ENCODE assay signal across 14 cellular contexts in genomic region chr19:57276430-57276829, GRCh38. TPM values are rescaled to one million over a fixed set of nuclear protein-coding genes. Genes with fewer than 3 reads are reported as not detected.
DNase-seq lines count a peak whose midpoint lies in the region; ATAC-seq and TF ChIP-seq lines count a peak whose summit lies in the region.
"Had no signal": no experiment of that assay in that cellular context is flagged by ENCODE, and none has a peak within 500 bp of the region (broad histone marks: within the 10 kb centered on the region; RNA-seq: fewer than 3 reads in every experiment).

No MANE protein-coding gene starts in this region.

- H3K27me3 ChIP-seq in OCI-LY1 (ENCODE audit: insufficient read depth, low read length) (no peaks in the 10 kb centered on the region), OCI-LY3 (ENCODE audit: low read depth, low read length) (no peaks in the 10 kb centered on the region), adrenal gland (no peaks in the 10 kb centered on the region), right atrium auricular region (no peaks in the 10 kb centered on the region)

- TF ChIP-seq CTCF in OCI-LY1 (IDR thresholded peaks at IDR 0.05; ENCODE audit: low read length) (no peak), OCI-LY3 (IDR thresholded peaks at IDR 0.05; ENCODE audit: low read depth, low read length) (no peak), adrenal gland (IDR thresholded peaks at IDR 0.05) (no peak), right atrium auricular region (IDR thresholded peaks at IDR 0.05) (no peak)

- WGBS in adrenal gland, 4 donors, result 33 to 54% (median 49%) methylated on average over 1 of the region's 1 CpG

- H3K27ac ChIP-seq in OCI-LY1 (ENCODE audit: low read depth, low read length, poor library complexity, severe bottlenecking), result peak overlapping the region; percentile 24
- peak overlapping the region; percentile 57 for H3K27ac ChIP-seq in OCI-LY3 (ENCODE audit: low read length)
- peak overlapping the region in 3 of 5 donors; percentile 21 to 52 (median 26) for H3K27ac ChIP-seq in adrenal gland
- H3K27ac ChIP-seq in right atrium auricular region, result no peak overlapping the region

- H3K27ac Mint-ChIP-seq in stimulated activated memory B cell treated with anti-CD40 and anti-IgM and Interleukin-4, amounts not matched to agents 10 μg/mL and 1 μg/mL and 100 μg/mL, for 72 hours, result peak overlapping the region; percentile 89
- H3K27ac Mint-ChIP-seq: CD4-positive, alpha-beta memory T cell; GM23338; H9 had no signal

- no peaks in the 10 kb centered on the region for H3F3A ChIP-seq in OCI-LY1 (ENCODE audit: insufficient read depth, low read length)

- H3K4me1 Mint-ChIP-seq in stimulated activated memory B cell treated with anti-CD40 and anti-IgM and Interleukin-4, amounts not matched to agents 10 μg/mL and 1 μg/mL and 100 μg/mL, for 72 hours, result peaks cover 30% of the 10 kb centered on the region

- intact Hi-C loops in adrenal gland (cut with DNase I), result loop anchor here in 1 of 2 donors (5.0 kb wide), 1 partner anchor 34 kb away; the partner anchor contains the start of gene ZNF805

- H3K9me3 ChIP-seq in OCI-LY1 (ENCODE audit: low read length), result no peaks in the 10 kb centered on the region
- no peaks in the 10 kb centered on the region for H3K9me3 ChIP-seq in OCI-LY3 (ENCODE audit: insufficient read depth, low read length)
- H3K9me3 ChIP-seq in adrenal gland (replicated peaks in 1 of 3), result no peaks in the 10 kb centered on the region
- no peaks in the 10 kb centered on the region for H3K9me3 ChIP-seq in right atrium auricular region
- H3K9me3 ChIP-seq: Caco-2 had no signal

- TF ChIP-seq POLR2A in adrenal gland (IDR thresholded peaks at IDR 0.05), result no peak

- H4K20me1 ChIP-seq in OCI-LY1 (ENCODE audit: insufficient read depth, low read length) (no peaks in the 10 kb centered on the region), OCI-LY3 (ENCODE audit: insufficient read depth, low read length) (no peaks in the 10 kb centered on the region)

- DNase-seq in adrenal gland (no peak), right atrium auricular region (ENCODE audit: low spot score) (no peak)
- DNase-seq: C1 segment of cervical spinal cord; Caco-2; CD4-positive, alpha-beta memory T cell; DMS153; DND-41; H9 had no signal

- peaks cover 23% of the 10 kb centered on the region for H3K36me3 Mint-ChIP-seq in stimulated activated memory B cell treated with anti-CD40 and anti-IgM and Interleukin-4, amounts not matched to agents 10 μg/mL and 1 μg/mL and 100 μg/mL, for 72 hours

- no peaks in the 10 kb centered on the region for H3K27me3 Mint-ChIP-seq in stimulated activated memory B cell treated with anti-CD40 and anti-IgM and Interleukin-4, amounts not matched to agents 10 μg/mL and 1 μg/mL and 100 μg/mL, for 72 hours
- H3K27me3 Mint-ChIP-seq: CD4-positive, alpha-beta memory T cell had no signal

- peaks cover 6% of the 10 kb centered on the region; the same call in 1 of the 2 replicates for H3K36me3 ChIP-seq in OCI-LY1 (ENCODE audit: insufficient read depth, low read length)
- H3K36me3 ChIP-seq in OCI-LY3 (replicated peaks; ENCODE audit: low read depth, low read length), result peaks cover 21% of the 10 kb centered on the region
- no peaks in the 10 kb centered on the region for H3K36me3 ChIP-seq in adrenal gland (replicated peaks in 1 of 2)
- no peaks in the 10 kb centered on the region for H3K36me3 ChIP-seq in right atrium auricular region

- no peak overlapping the region for H3K4me2 ChIP-seq in OCI-LY1 (ENCODE audit: low read length)
- H3K4me2 ChIP-seq in OCI-LY3 (ENCODE audit: low read length), result 0 out of 2 replicates have a peak overlapping the region, but pooled peaks have one; percentile 31
- H3K4me2 ChIP-seq: GM23338 had no signal

- no peak overlapping the region for H3K4me3 Mint-ChIP-seq in stimulated activated memory B cell treated with anti-CD40 and anti-IgM and Interleukin-4, amounts not matched to agents 10 μg/mL and 1 μg/mL and 100 μg/mL, for 72 hours
- H3K4me3 Mint-ChIP-seq: CD4-positive, alpha-beta memory T cell; GM23338; H9 had no signal

- no peak overlapping the region for H3K4me3 ChIP-seq in OCI-LY1 (ENCODE audit: low read depth, low read length, poor library complexity, severe bottlenecking)
- H3K4me3 ChIP-seq in OCI-LY3 (ENCODE audit: low read length), result no peak overlapping the region
- no peak overlapping the region for H3K4me3 ChIP-seq in adrenal gland
- H3K4me3 ChIP-seq in right atrium auricular region, result no peak overlapping the region
- H3K4me3 ChIP-seq: GM23338 had no signal

- no peak overlapping the region for H3K9ac ChIP-seq in OCI-LY1 (ENCODE audit: low read length)
- H3K9ac ChIP-seq in OCI-LY3 (ENCODE audit: low read length), result peak overlapping the region; percentile 7; the same call in 1 of the 2 replicates

- no peaks in the 10 kb centered on the region for H3K9me2 ChIP-seq in OCI-LY1 (ENCODE audit: low read depth, low read length)

- H3K79me2 ChIP-seq in OCI-LY1 (ENCODE audit: insufficient read depth, low read length), result peaks cover 13% of the 10 kb centered on the region
- H3K79me2 ChIP-seq in OCI-LY3 (ENCODE audit: low read length), result peaks cover 19% of the 10 kb centered on the region

- peaks cover 13% of the 10 kb centered on the region for H3K4me1 ChIP-seq in OCI-LY1 (ENCODE audit: insufficient read depth, low read length, severe bottlenecking)
- H3K4me1 ChIP-seq in OCI-LY3 (ENCODE audit: low read length), result peaks cover 52% of the 10 kb centered on the region
- peaks cover 7 to 23% of the 10 kb centered on the region in 2 donors for H3K4me1 ChIP-seq in adrenal gland (replicated peaks in 1 of 2)
- H3K4me1 ChIP-seq in right atrium auricular region, result peaks cover 0 to 7% of the 10 kb centered on the region in 2 donors
- H3K4me1 ChIP-seq: Caco-2 had no signal

- no peaks in the 10 kb centered on the region for H3K9me3 Mint-ChIP-seq in stimulated activated memory B cell treated with anti-CD40 and anti-IgM and Interleukin-4, amounts not matched to agents 10 μg/mL and 1 μg/mL and 100 μg/mL, for 72 hours
- H3K9me3 Mint-ChIP-seq: GM23338 had no signal

- H2AFZ ChIP-seq in OCI-LY1 (ENCODE audit: low read length) (no peak overlapping the region), OCI-LY3 (ENCODE audit: low read depth, low read length) (no peak overlapping the region)
- H2AFZ ChIP-seq: GM23338 had no signal

- ATAC-seq in stimulated activated memory B cell treated with anti-CD40 and anti-IgM and Interleukin-4, amounts not matched to agents 10 μg/mL and 1 μg/mL and 100 μg/mL, for 72 hours, result no peak
- no peak for ATAC-seq in GM18520 (IDR thresholded peaks at IDR 0.05; ENCODE audit: unreplicated experiment)
- ATAC-seq: GM23338, HCT116 had no signal

RNA-seq across cellular contexts. Expression of gene ZNF460, which starts 3.9 kb away (rescaled TPM):
- total RNA-seq in adrenal gland (100 to 1,000 TPM in 1 of 8 donors, 10 to 100 TPM in 7; 36.6 to 107 (median 60.8) TPM), right atrium auricular region (10 to 100 TPM; 34.7 to 38.3 TPM)
- polyA plus RNA-seq in adrenal gland, result 1 to 10 TPM in 2 of 3 donors, under 1 TPM in 1; 0.54 to 9.3 (median 1.8) TPM

RNA-seq across cellular contexts. Expression of gene ZNF805, which starts 36.0 kb away (rescaled TPM):
- 10 to 100 TPM; 11.7 to 29.7 (median 18.9) TPM for total RNA-seq in adrenal gland
- 1 to 10 TPM in 2 of 3 donors, under 1 TPM in 1; 0.84 to 3.4 (median 1.5) TPM for polyA plus RNA-seq in adrenal gland
- total RNA-seq in right atrium auricular region, result 10 to 100 TPM; 11.6 to 12.2 TPM

RNA-seq across cellular contexts. Expression of gene ZNF543, which starts 43.8 kb away (rescaled TPM):
- total RNA-seq in adrenal gland (10 to 100 TPM in 4 of 8 donors, 1 to 10 TPM in 4; 7.2 to 17.8 (median 9.5) TPM), right atrium auricular region (1 to 10 TPM; 6.0 to 7.8 TPM)
- 1 to 10 TPM; 1.1 to 2.4 (median 1.9) TPM for polyA plus RNA-seq in adrenal gland

RNA-seq across cellular contexts. Expression of gene AURKC, which starts 45.6 kb away (rescaled TPM):
- 1 to 10 TPM in 3 of 8 donors, under 1 TPM in 3, not detected in 2; 0.50 to 2.4 (median 1.1) TPM for total RNA-seq in adrenal gland
- polyA plus RNA-seq in adrenal gland, result 1 to 10 TPM; 1.9 to 5.0 (median 2.1) TPM
- under 1 TPM; 0.41 to 0.71 TPM for total RNA-seq in right atrium auricular region

Comparison
In these comparisons a context has a peak if more than half of its experiments do, and no peak if none do; other contexts are left out.
1. H3K27ac ChIP-seq: peak in OCI-LY1 (single experiment), OCI-LY3 (single experiment) and adrenal gland (3 of 5); none in right atrium auricular region (0 of 2).